12 cellular contexts compared by ENCODE assay signal in the genomic region with DNA sequence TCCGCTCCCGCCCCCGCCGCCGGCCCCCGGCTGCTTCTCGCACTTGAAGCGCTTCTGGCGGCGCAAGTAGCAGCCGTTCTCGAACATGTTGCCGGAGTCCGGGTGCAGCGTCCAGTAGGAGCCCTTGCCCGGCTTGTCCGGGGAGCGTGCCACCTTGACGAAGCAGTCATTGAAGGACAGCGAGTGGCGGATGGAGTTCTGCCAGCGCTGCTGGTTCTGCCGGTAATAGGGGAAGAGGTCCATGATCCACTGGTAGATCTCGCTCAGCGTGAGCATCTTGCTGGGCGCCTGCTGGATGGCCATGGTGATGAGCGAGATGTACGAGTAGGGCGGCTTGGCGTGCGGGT. TPM values are rescaled to one million over a fixed set of nuclear protein-coding genes. Genes with fewer than 3 reads are reported as not detected.
A peak's percentile ranks its signal among the peaks of the same experiment; 100 is the strongest.
DNase-seq lines count a peak whose midpoint lies in the region; ATAC-seq and TF ChIP-seq lines count a peak whose summit lies in the region.
"Had no signal": no experiment of that assay in that cellular context is flagged by ENCODE, and none has a peak within 500 bp of the region (broad histone marks: within the 10 kb centered on the region; RNA-seq: fewer than 3 reads in every experiment).

No MANE protein-coding gene starts in this region.

- H3K27ac ChIP-seq in GM23338 (ENCODE audit: low read depth) = no peak overlapping the region
- no peak overlapping the region for H3K27ac ChIP-seq in iPS DF 6.9 (ENCODE audit: low read length)
- H3K27ac ChIP-seq in rectal smooth muscle tissue (ENCODE audit: low read depth, low read length) = no peak overlapping the region
- H3K27ac ChIP-seq in tibial nerve = no peak overlapping the region
- H3K27ac ChIP-seq: brain microvascular endothelial cell, GM23248, skin epidermis had no signal

- peak overlapping the region; percentile 69; the same call in 1 of the 2 replicates for H2AFZ ChIP-seq in GM23338
- H2AFZ ChIP-seq: GM23248 had no signal

- H3K9me3 Mint-ChIP-seq in GM23338 = no peaks in the 10 kb centered on the region; the same call in 2 of the 3 replicates

- H3K9ac ChIP-seq in rectal smooth muscle tissue (ENCODE audit: low read length) = no peak overlapping the region
- H3K9ac ChIP-seq: GM23248 had no signal

- TF ChIP-seq CTCF in GM23338 (conservative IDR thresholded peaks at IDR 0.05; ENCODE audit: low read depth in 2 of 2) (no peak), tibial nerve (IDR thresholded peaks at IDR 0.05) (no peak)

- H3K79me2 ChIP-seq in GM23338 (replicated peaks; ENCODE audit: insufficient read depth) = no peaks in the 10 kb centered on the region

- peaks cover 14% of the 10 kb centered on the region for H3F3A ChIP-seq in GM23338 (replicated peaks; ENCODE audit: low read depth)

- H3K36me3 ChIP-seq in GM23338 (ENCODE audit: insufficient read depth) (no peaks in the 10 kb centered on the region), iPS DF 6.9 (ENCODE audit: control insufficient read depth, insufficient read depth, low read length) (no peaks in the 10 kb centered on the region), rectal smooth muscle tissue (ENCODE audit: control insufficient read depth, insufficient read depth, low read length) (no peaks in the 10 kb centered on the region), tibial nerve (no peaks in the 10 kb centered on the region)
- H3K36me3 ChIP-seq: brain microvascular endothelial cell had no signal

- H3K36me3 Mint-ChIP-seq in GM23338 (ENCODE audit: low read depth) = no peaks in the 10 kb centered on the region; the same call in 2 of the 3 replicates

- no peaks in the 10 kb centered on the region for H3K9me2 ChIP-seq in GM23338 (ENCODE audit: insufficient read depth)

- no peak overlapping the region for H3K27ac Mint-ChIP-seq in GM23338

- no peak for TF ChIP-seq EP300 in tibial nerve (IDR thresholded peaks at IDR 0.05)

- peaks cover 90% of the 10 kb centered on the region for H3K27me3 Mint-ChIP-seq in GM23338 (ENCODE audit: insufficient read depth, low read depth, poor library complexity)

- H3K4me3 ChIP-seq in GM23338 (peak overlapping the region; percentile 49), iPS DF 6.9 (ENCODE audit: low read length) (peak overlapping the region; percentile 21; the same call in 1 of the 2 replicates), rectal smooth muscle tissue (ENCODE audit: low read length) (peak overlapping the region; percentile 49), tibial nerve (no peak overlapping the region)
- H3K4me3 ChIP-seq: GM23248, skin epidermis had no signal

- peaks cover 56% of the 10 kb centered on the region for H3K4me1 Mint-ChIP-seq in GM23338

- H3K4me1 ChIP-seq in GM23338 (ENCODE audit: insufficient read depth) = peaks cover 53% of the 10 kb centered on the region
- peaks cover 1% of the 10 kb centered on the region; the same call in 1 of the 2 replicates for H3K4me1 ChIP-seq in iPS DF 6.9 (ENCODE audit: control insufficient read depth, insufficient read depth, low read length)
- H3K4me1 ChIP-seq in rectal smooth muscle tissue (ENCODE audit: control insufficient read depth, insufficient read depth, low read length) = peaks cover 3% of the 10 kb centered on the region
- H3K4me1 ChIP-seq in tibial nerve = peaks cover 0 to 55% (median 14%) of the 10 kb centered on the region in 4 donors

- peaks cover 36% of the 10 kb centered on the region for H4K20me1 ChIP-seq in GM23338 (replicated peaks; ENCODE audit: insufficient read depth)

- H3K4me2 ChIP-seq in GM23338 = peak overlapping the region; percentile 80

- DNase-seq in GM23338 (ENCODE audit: low spot score) (no peak), NCI-H526 (lab: John Stamatoyannopoulos, UW) (peak; percentile 64 to 78), iPS DF 6.9 (ENCODE audit: low read depth, low spot score) (no peak), hippocampal formation (lab: John Stamatoyannopoulos, UW) (no peak), tibial nerve (ENCODE audit: low spot score in 2 of 2) (no peak)
- DNase-seq: brain microvascular endothelial cell, GM23248, MM.1S had no signal

- H3K27me3 ChIP-seq in GM23338 (ENCODE audit: insufficient read depth) = peaks cover 99% of the 10 kb centered on the region
- H3K27me3 ChIP-seq in iPS DF 6.9 (ENCODE audit: control insufficient read depth, insufficient read depth, low read length) = peaks cover 63% of the 10 kb centered on the region
- peaks cover 29% of the 10 kb centered on the region for H3K27me3 ChIP-seq in rectal smooth muscle tissue (ENCODE audit: control insufficient read depth, insufficient read depth, low read length)
- H3K27me3 ChIP-seq in tibial nerve = peaks cover 8 to 95% of the 10 kb centered on the region in 2 donors

- no peak for TF ChIP-seq POLR2A in tibial nerve (IDR thresholded peaks at IDR 0.05)

- ATAC-seq in GM23338 = peak; percentile 4
- no peak for ATAC-seq in HG02970 (IDR thresholded peaks at IDR 0.05; ENCODE audit: low FRiP score, unreplicated experiment)

- WGBS in iPS DF 6.9 (ENCODE audit: insufficient coverage, insufficient read length) = no CpG with 5 or more reads among the region's 31 CpGs
- 0 to 7% methylated on average over 11 to 29 of the region's 31 CpGs for WGBS in tibial nerve, 2 donors

- peak overlapping the region; percentile 60 for H3K4me3 Mint-ChIP-seq in GM23338

- no peaks in the 10 kb centered on the region for H3K9me3 ChIP-seq in iPS DF 6.9 (ENCODE audit: control insufficient read depth, insufficient read depth, low read length)
- no peaks in the 10 kb centered on the region for H3K9me3 ChIP-seq in tibial nerve

TF ChIP-seq in GM23338, 12 proteins besides CTCF, POLR2A, EP300 and RAD21:
- TF ChIP-seq EZH2 (IDR thresholded peaks at IDR 0.05; ENCODE audit: low read depth, unreplicated experiment) = peak; percentile 82
- TF ChIP-seq, protein P1, sequence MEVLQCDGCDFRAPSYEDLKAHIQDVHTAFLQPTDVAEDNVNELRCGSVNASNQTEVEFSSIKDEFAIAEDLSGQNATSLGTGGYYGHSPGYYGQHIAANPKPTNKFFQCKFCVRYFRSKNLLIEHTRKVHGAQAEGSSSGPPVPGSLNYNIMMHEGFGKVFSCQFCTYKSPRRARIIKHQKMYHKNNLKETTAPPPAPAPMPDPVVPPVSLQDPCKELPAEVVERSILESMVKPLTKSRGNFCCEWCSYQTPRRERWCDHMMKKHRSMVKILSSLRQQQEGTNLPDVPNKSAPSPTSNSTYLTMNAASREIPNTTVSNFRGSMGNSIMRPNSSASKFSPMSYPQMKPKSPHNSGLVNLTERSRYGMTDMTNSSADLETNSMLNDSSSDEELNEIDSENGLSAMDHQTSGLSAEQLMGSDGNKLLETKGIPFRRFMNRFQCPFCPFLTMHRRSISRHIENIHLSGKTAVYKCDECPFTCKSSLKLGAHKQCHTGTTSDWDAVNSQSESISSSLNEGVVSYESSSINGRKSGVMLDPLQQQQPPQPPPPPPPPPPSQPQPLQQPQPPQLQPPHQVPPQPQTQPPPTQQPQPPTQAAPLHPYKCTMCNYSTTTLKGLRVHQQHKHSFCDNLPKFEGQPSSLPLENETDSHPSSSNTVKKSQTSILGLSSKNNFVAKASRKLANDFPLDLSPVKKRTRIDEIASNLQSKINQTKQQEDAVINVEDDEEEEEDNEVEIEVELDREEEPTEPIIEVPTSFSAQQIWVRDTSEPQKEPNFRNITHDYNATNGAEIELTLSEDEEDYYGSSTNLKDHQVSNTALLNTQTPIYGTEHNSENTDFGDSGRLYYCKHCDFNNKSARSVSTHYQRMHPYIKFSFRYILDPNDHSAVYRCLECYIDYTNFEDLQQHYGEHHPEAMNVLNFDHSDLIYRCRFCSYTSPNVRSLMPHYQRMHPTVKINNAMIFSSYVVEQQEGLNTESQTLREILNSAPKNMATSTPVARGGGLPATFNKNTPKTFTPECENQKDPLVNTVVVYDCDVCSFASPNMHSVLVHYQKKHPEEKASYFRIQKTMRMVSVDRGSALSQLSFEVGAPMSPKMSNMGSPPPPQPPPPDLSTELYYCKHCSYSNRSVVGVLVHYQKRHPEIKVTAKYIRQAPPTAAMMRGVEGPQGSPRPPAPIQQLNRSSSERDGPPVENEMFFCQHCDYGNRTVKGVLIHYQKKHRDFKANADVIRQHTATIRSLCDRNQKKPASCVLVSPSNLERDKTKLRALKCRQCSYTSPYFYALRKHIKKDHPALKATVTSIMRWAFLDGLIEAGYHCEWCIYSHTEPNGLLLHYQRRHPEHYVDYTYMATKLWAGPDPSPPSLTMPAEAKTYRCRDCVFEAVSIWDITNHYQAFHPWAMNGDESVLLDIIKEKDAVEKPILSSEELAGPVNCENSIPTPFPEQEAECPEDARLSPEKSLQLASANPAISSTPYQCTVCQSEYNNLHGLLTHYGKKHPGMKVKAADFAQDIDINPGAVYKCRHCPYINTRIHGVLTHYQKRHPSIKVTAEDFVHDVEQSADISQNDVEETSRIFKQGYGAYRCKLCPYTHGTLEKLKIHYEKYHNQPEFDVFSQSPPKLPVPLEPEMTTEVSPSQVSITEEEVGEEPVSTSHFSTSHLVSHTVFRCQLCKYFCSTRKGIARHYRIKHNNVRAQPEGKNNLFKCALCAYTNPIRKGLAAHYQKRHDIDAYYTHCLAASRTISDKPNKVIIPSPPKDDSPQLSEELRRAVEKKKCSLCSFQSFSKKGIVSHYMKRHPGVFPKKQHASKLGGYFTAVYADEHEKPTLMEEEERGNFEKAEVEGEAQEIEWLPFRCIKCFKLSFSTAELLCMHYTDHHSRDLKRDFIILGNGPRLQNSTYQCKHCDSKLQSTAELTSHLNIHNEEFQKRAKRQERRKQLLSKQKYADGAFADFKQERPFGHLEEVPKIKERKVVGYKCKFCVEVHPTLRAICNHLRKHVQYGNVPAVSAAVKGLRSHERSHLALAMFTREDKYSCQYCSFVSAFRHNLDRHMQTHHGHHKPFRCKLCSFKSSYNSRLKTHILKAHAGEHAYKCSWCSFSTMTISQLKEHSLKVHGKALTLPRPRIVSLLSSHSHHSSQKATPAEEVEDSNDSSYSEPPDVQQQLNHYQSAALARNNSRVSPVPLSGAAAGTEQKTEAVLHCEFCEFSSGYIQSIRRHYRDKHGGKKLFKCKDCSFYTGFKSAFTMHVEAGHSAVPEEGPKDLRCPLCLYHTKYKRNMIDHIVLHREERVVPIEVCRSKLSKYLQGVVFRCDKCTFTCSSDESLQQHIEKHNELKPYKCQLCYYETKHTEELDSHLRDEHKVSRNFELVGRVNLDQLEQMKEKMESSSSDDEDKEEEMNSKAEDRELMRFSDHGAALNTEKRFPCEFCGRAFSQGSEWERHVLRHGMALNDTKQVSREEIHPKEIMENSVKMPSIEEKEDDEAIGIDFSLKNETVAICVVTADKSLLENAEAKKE (CRISPR knock-in tag; IDR thresholded peaks at IDR 0.05) = no peak
TF ChIP-seq in GM23338: peak in this region for 1.

RNA-seq across cellular contexts. Expression of a gene that starts 3.1 kb away (rescaled TPM):
- 1.8 TPM in 1 of 2 replicates, not detected in the other for total RNA-seq in GM23338 (2014; rRNA removed; shearing (Covaris generic))
- polyA plus RNA-seq in GM23338 (2016; fragmentation: Nextera tagmentation; extraction: Ambion mirVana) = 0.12 TPM in 1 of 2 replicates, not detected in the other
- total RNA-seq in tibial nerve = not detected
- total RNA-seq: GM23248, mesenteric fat pad had no signal

RNA-seq across cellular contexts. Expression of a gene that starts 3.5 kb away (rescaled TPM):
- total RNA-seq in GM23338 (2014; rRNA removed; shearing (Covaris generic)) = not detected in 2 replicates
- polyA plus RNA-seq in GM23338 (2016; fragmentation: Nextera tagmentation; extraction: Ambion mirVana) = 0.31 and 0.37 TPM in 2 replicates
- not detected for total RNA-seq in tibial nerve
- total RNA-seq: GM23248, mesenteric fat pad had no signal
- polyA plus RNA-seq: GM23248 had no signal

Comparison
In these comparisons a context has a peak if more than half of its experiments do, and no peak if none do; other contexts are left out.
1. DNase-seq: peak in NCI-H526 (2 of 2); none in GM23338 (single experiment), iPS DF 6.9 (single experiment), hippocampal formation (0 of 2) and tibial nerve (0 of 2).
2. H3K4me3 ChIP-seq: peak in GM23338 (single experiment), iPS DF 6.9 (single experiment) and rectal smooth muscle tissue (single experiment); none in tibial nerve (0 of 4).